ENCODE assay signal across 10 cellular contexts in the genomic region with DNA sequence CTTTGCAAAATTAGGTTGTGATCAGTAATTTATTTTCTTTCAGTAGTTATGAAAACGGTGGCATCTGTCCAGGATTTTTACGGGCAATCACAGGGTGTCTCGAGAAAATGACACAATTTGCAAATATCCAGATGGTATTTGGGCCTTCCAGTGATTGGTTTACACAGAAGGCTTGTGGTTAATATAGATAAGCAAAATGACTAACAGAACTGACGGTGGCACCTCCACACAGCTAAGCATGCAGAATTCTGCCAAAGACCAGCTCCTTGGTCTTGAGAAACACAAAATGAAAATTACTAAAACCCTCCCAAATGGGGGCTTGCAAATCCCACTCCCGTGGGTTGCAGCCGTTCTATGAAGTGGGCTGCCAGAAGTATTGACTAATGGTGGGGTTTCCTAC. TPM values are rescaled to one million over a fixed set of nuclear protein-coding genes. Genes with fewer than 3 reads are reported as not detected.
DNase-seq lines count a peak whose midpoint lies in the region; ATAC-seq and FAIRE-seq lines count a peak whose summit lies in the region.
"Had no signal": no experiment of that assay in that cellular context is flagged by ENCODE, and none has a peak within 500 bp of the region (broad histone marks: within the 10 kb centered on the region; RNA-seq: fewer than 3 reads in every experiment).

No MANE protein-coding gene starts in this region.

- H3K36me3 ChIP-seq in small intestine (ENCODE audit: control insufficient read depth in 2 of 2, insufficient read depth in 2 of 2, low read length in 2 of 2): no peaks in the 10 kb centered on the region

- peaks cover 7% of the 10 kb centered on the region for H3K36me3 Mint-ChIP-seq in activated naive CD8-positive, alpha-beta T cell

- H3K4me1 Mint-ChIP-seq in activated naive CD8-positive, alpha-beta T cell (ENCODE audit: low read depth): peaks cover 66% of the 10 kb centered on the region

- peak overlapping the region; percentile 85 for H3K27ac Mint-ChIP-seq in activated naive CD8-positive, alpha-beta T cell

- DNase-seq in AG20443 (ENCODE audit: low spot score) (peak; percentile 52), HS-5 (ENCODE audit: low read depth) (peak; percentile 45), small intestine (no peak), NCI-H2029 (lab: John Stamatoyannopoulos, UW) (no peak)
- DNase-seq: cerebellar nuclear complex, DMS79 had no signal

- peaks cover 0 to 8% of the 10 kb centered on the region in 2 donors for H3K4me1 ChIP-seq in small intestine (ENCODE audit: control insufficient read depth in 2 of 2, insufficient read depth in 1 of 2, low read depth in 1 of 2, low read length in 1 of 2)

- ATAC-seq in HG02885 (IDR thresholded peaks at IDR 0.05; ENCODE audit: poor library complexity, unreplicated experiment) (no peak), HG03159 (IDR thresholded peaks at IDR 0.05; ENCODE audit: unreplicated experiment) (no peak)

- no peaks in the 10 kb centered on the region for H3K27me3 Mint-ChIP-seq in activated naive CD8-positive, alpha-beta T cell

- 50 to 63% (median 51%) methylated on average over 6 of the region's 6 CpGs for WGBS in small intestine, 3 donors

- peak overlapping the region; percentile 95 for H3K4me3 Mint-ChIP-seq in activated naive CD8-positive, alpha-beta T cell

- FAIRE-seq in islet of Langerhans (lab: Jason Lieb, UNC) (peak; percentile 56), small intestine (lab: Jason Lieb, UNC) (no peak)

- no peaks in the 10 kb centered on the region for H3K9me3 ChIP-seq in small intestine (ENCODE audit: control insufficient read depth, low read depth)

- H3K9me3 Mint-ChIP-seq in activated naive CD8-positive, alpha-beta T cell (ENCODE audit: low read depth): peaks cover 3% of the 10 kb centered on the region

- no peak overlapping the region for H3K4me3 ChIP-seq in small intestine (ENCODE audit: low read depth in 1 of 2, low read length in 2 of 2)

- no peak overlapping the region for H3K27ac ChIP-seq in small intestine (ENCODE audit: low read depth in 1 of 2, low read length in 1 of 2)

- no peaks in the 10 kb centered on the region for H3K27me3 ChIP-seq in small intestine (ENCODE audit: control insufficient read depth in 2 of 2, insufficient read depth in 2 of 2, low read length in 2 of 2)

RNA-seq across cellular contexts. Expression of a gene that starts 5.5 kb away (rescaled TPM):
- 1 to 10 TPM; 1.6 to 9.0 (median 4.6) TPM for polyA plus RNA-seq in small intestine

Comparison
In these comparisons a context has a peak if more than half of its experiments do, and no peak if none do; other contexts are left out.
1. DNase-seq: peak in AG20443 (single experiment) and HS-5 (single experiment); none in small intestine (single experiment) and NCI-H2029 (single experiment).